Comparison of ENCODE assay signal across 8 cellular contexts in genomic region chr16:66508261-66508913, GRCh38. TPM values are rescaled to one million over a fixed set of nuclear protein-coding genes. Genes with fewer than 3 reads are reported as not detected.
A peak's percentile ranks its signal among the peaks of the same experiment; 100 is the strongest.
DNase-seq lines count a peak whose midpoint lies in the region; ATAC-seq and TF ChIP-seq lines count a peak whose summit lies in the region.

No MANE protein-coding gene starts in this region.

- no peaks in the 10 kb centered on the region for H3K79me2 ChIP-seq in OCI-LY3 (ENCODE audit: low read length)

- no peak for TF ChIP-seq POLR2A in suprapubic skin (IDR thresholded peaks at IDR 0.05)

- H3K36me3 ChIP-seq in OCI-LY3 (replicated peaks; ENCODE audit: low read depth, low read length) (peaks cover 3% of the 10 kb centered on the region), left ventricle myocardium inferior (peaks cover 13% of the 10 kb centered on the region), suprapubic skin (peaks cover 3% of the 10 kb centered on the region), BE2C (no peaks in the 10 kb centered on the region)

- H3K27ac ChIP-seq in OCI-LY3 (ENCODE audit: low read length) (no peak overlapping the region), left ventricle myocardium inferior (replicated peaks) (peak overlapping the region; percentile 55), suprapubic skin (peak overlapping the region; percentile 45)

- TF ChIP-seq EP300 in suprapubic skin (IDR thresholded peaks at IDR 0.05) = no peak

- intact Hi-C loops in left ventricle myocardium inferior (cut with micrococcal nuclease) = no loop called here

- peak overlapping the region; percentile 12; the same call in 1 of the 2 replicates for H3K9ac ChIP-seq in OCI-LY3 (ENCODE audit: low read length)

- H3K4me1 ChIP-seq in OCI-LY3 (ENCODE audit: low read length) (peaks cover 18% of the 10 kb centered on the region), left ventricle myocardium inferior (peaks cover 54% of the 10 kb centered on the region), suprapubic skin (peaks cover 65% of the 10 kb centered on the region), BE2C (peaks cover 9% of the 10 kb centered on the region)

- H3K4me3 ChIP-seq in OCI-LY3 (ENCODE audit: low read length) (peak overlapping the region; percentile 55), left ventricle myocardium inferior (no peak overlapping the region), suprapubic skin (no peak overlapping the region), BE2C (ENCODE audit: low read depth, low read length) (no peak overlapping the region)

- ATAC-seq in HG03521 (IDR thresholded peaks at IDR 0.05; ENCODE audit: unreplicated experiment) = no peak

- 50% methylated on average over 7 of the region's 7 CpGs for WGBS in suprapubic skin

- H4K20me1 ChIP-seq in OCI-LY3 (ENCODE audit: insufficient read depth, low read length) = no peaks in the 10 kb centered on the region

- H3K4me2 ChIP-seq in OCI-LY3 (ENCODE audit: low read length) = peak overlapping the region; percentile 75

- peak; percentile 14 for DNase-seq in NCI-H1436 (lab: John Stamatoyannopoulos, UW)
- no peak for DNase-seq in NCI-H1436 treated with DMSO at 0.1 percent for 48 hours (lab: John Stamatoyannopoulos, UW)
- DNase-seq in left ventricle myocardium inferior = no peak
- DNase-seq in suprapubic skin (ENCODE audit: low spot score in 2 of 2) = peak in 1 of 2 donors; percentile 57
- DNase-seq in BE2C = no peak
- no peak for DNase-seq in NCI-H510A (lab: John Stamatoyannopoulos, UW)

- H3K9me3 ChIP-seq in OCI-LY3 (ENCODE audit: insufficient read depth, low read length) (no peaks in the 10 kb centered on the region), left ventricle myocardium inferior (replicated peaks) (no peaks in the 10 kb centered on the region), suprapubic skin (no peaks in the 10 kb centered on the region), BE2C (no peaks in the 10 kb centered on the region)

- TF ChIP-seq CTCF in OCI-LY3 (IDR thresholded peaks at IDR 0.05; ENCODE audit: low read depth, low read length) (peak; percentile 14; the same call in 1 of the 2 replicates), left ventricle myocardium inferior (IDR thresholded peaks at IDR 0.05; ENCODE audit: borderline replicate concordance) (no peak), suprapubic skin (IDR thresholded peaks at IDR 0.05) (no peak), BE2C (IDR thresholded peaks at IDR 0.05; ENCODE audit: low read depth, low read length) (no peak)

- no peak overlapping the region for H2AFZ ChIP-seq in OCI-LY3 (ENCODE audit: low read depth, low read length)

- H3K27me3 ChIP-seq in OCI-LY3 (ENCODE audit: low read depth, low read length) (no peaks in the 10 kb centered on the region), left ventricle myocardium inferior (ENCODE audit: low read depth) (no peaks in the 10 kb centered on the region), suprapubic skin (no peaks in the 10 kb centered on the region), BE2C (no peaks in the 10 kb centered on the region)

RNA-seq across cellular contexts. Expression of gene TK2, which starts 41.5 kb away (rescaled TPM):
- total RNA-seq in left ventricle myocardium inferior (18.6 TPM), suprapubic skin (10 to 100 TPM; 13.6 to 27.0 (median 19.7) TPM)
- 13.7 TPM for polyA plus RNA-seq in BE2C (2012; ENCODE audit: insufficient read depth, insufficient read length, low read depth)

RNA-seq across cellular contexts. Expression of gene CKLF, which starts 44.0 kb away (rescaled TPM):
- total RNA-seq in left ventricle myocardium inferior (7.8 TPM), suprapubic skin (10 to 100 TPM; 15.4 to 33.7 (median 21.4) TPM)
- polyA plus RNA-seq in BE2C (2012; ENCODE audit: insufficient read depth, insufficient read length, low read depth) = 24.1 TPM

RNA-seq across cellular contexts. Expression of gene CMTM1, which starts 57.9 kb away (rescaled TPM):
- total RNA-seq in left ventricle myocardium inferior = 1.0 TPM
- 1 to 10 TPM in 3 of 4 donors, under 1 TPM in 1; 0.97 to 1.6 (median 1.5) TPM for total RNA-seq in suprapubic skin
- 9.5 TPM for polyA plus RNA-seq in BE2C (2012; ENCODE audit: insufficient read depth, insufficient read length, low read depth)
